ENCODE assay signal across 23 cellular contexts in genomic region chr18:47877892-47878291, GRCh38. TPM values are rescaled to one million over a fixed set of nuclear protein-coding genes. Genes with fewer than 3 reads are reported as not detected.
A peak's percentile ranks its signal among the peaks of the same experiment; 100 is the strongest.
DNase-seq lines count a peak whose midpoint lies in the region; ATAC-seq and TF ChIP-seq lines count a peak whose summit lies in the region.
"Had no signal": no experiment of that assay in that cellular context is flagged by ENCODE, and none has a peak within 500 bp of the region (broad histone marks: within the 10 kb centered on the region; RNA-seq: fewer than 3 reads in every experiment).

No MANE protein-coding gene starts in this region.

- TF ChIP-seq CTCF in breast epithelium (IDR thresholded peaks at IDR 0.05), result no peak

- H2BK5ac ChIP-seq in neuronal stem cell (ENCODE audit: low read length), result no peak overlapping the region

- H3K9ac ChIP-seq in neuronal stem cell (ENCODE audit: low read depth, low read length, poor library complexity), result no peak overlapping the region
- H3K9ac ChIP-seq: BLaER1 had no signal

- H2AFZ ChIP-seq in neuronal stem cell (ENCODE audit: low read length), result no peak overlapping the region

- H3K9me3 ChIP-seq in breast epithelium, result no peaks in the 10 kb centered on the region
- H3K9me3 ChIP-seq in right cardiac atrium (ENCODE audit: control insufficient read depth, low read length), result no peaks in the 10 kb centered on the region
- no peaks in the 10 kb centered on the region for H3K9me3 ChIP-seq in neuronal stem cell (replicated peaks in 1 of 2; ENCODE audit: control insufficient read depth in 2 of 2, insufficient read depth in 1 of 2, low read depth in 1 of 2, low read length in 2 of 2)
- H3K9me3 ChIP-seq: BLaER1, Caco-2, Peyer's patch had no signal

- ATAC-seq in right cardiac atrium, result no peak
- no peak for ATAC-seq in GM18520 (IDR thresholded peaks at IDR 0.05; ENCODE audit: unreplicated experiment)
- ATAC-seq in esophagus mucosa, result no peak
- ATAC-seq: HCT116 had no signal

- intact Hi-C loops in breast epithelium (cut with DNase I; ENCODE audit: low total_unique reads), result no loop called here
- intact Hi-C loops in right cardiac atrium (cut with DNase I), result loop anchor here in 1 of 4 donors (10.0 kb wide), 1 partner anchor 47 kb away; no protein-coding TSS in a partner anchor

- no peak overlapping the region for H2BK120ac ChIP-seq in neuronal stem cell (ENCODE audit: low read depth, low read length)

- no peak overlapping the region for H3K4me3 ChIP-seq in breast epithelium
- H3K4me3 ChIP-seq in right cardiac atrium (ENCODE audit: low read length), result no peak overlapping the region
- no peak overlapping the region for H3K4me3 ChIP-seq in neuronal stem cell (ENCODE audit: low read length in 2 of 2)
- H3K4me3 ChIP-seq: BLaER1, Peyer's patch had no signal

- TF ChIP-seq POLR2A in breast epithelium (IDR thresholded peaks at IDR 0.05), result no peak

- no peak overlapping the region for H4K8ac ChIP-seq in neuronal stem cell (ENCODE audit: low read depth, low read length)

- H3K27me3 ChIP-seq in breast epithelium (no peaks in the 10 kb centered on the region), right cardiac atrium (ENCODE audit: control insufficient read depth, insufficient read depth) (no peaks in the 10 kb centered on the region), neuronal stem cell (ENCODE audit: control insufficient read depth in 3 of 3, insufficient read depth in 3 of 3, low read depth in 1 of 3, low read length in 3 of 3) (no peaks in the 10 kb centered on the region)
- H3K27me3 ChIP-seq: BLaER1, Peyer's patch had no signal

- no peak overlapping the region for H2AK5ac ChIP-seq in neuronal stem cell (ENCODE audit: low read depth, low read length)

- in situ Hi-C loops in T47D (cut with HindIII; ENCODE audit: low pct_unique_long_range_greater_than_20kb, low sequenced_read_pairs), result no loop called here

- H3K14ac ChIP-seq in neuronal stem cell (ENCODE audit: low read length), result no peak overlapping the region

- H3K4me1 ChIP-seq in breast epithelium, result no peaks in the 10 kb centered on the region
- H3K4me1 ChIP-seq in right cardiac atrium (ENCODE audit: control insufficient read depth, insufficient read depth, low read length), result peaks cover 2% of the 10 kb centered on the region
- no peaks in the 10 kb centered on the region for H3K4me1 ChIP-seq in neuronal stem cell (ENCODE audit: control insufficient read depth in 2 of 2, insufficient read depth in 1 of 2, low read depth in 1 of 2, low read length in 2 of 2)
- H3K4me1 ChIP-seq: BLaER1, Caco-2, Peyer's patch had no signal

- H3K4me2 ChIP-seq in neuronal stem cell (ENCODE audit: insufficient read depth, low read length, poor library complexity, severe bottlenecking), result no peak overlapping the region
- H3K4me2 ChIP-seq: BLaER1 had no signal

- H2BK12ac ChIP-seq in neuronal stem cell (ENCODE audit: low read length), result no peak overlapping the region

- H3K18ac ChIP-seq in neuronal stem cell (ENCODE audit: low read length), result no peak overlapping the region

- DNase-seq in T47D (ENCODE audit: low read depth in 1 of 2, low spot score in 1 of 2), result peak; percentile 11 to 21
- DNase-seq in breast epithelium (ENCODE audit: low spot score in 2 of 2), result no peak
- DNase-seq in amniotic epithelial cell (ENCODE audit: low read depth), result peak; percentile 22
- peak; percentile 55 for DNase-seq in iris pigment epithelial cell (ENCODE audit: low read depth)
- no peak for DNase-seq in right cardiac atrium
- no peak for DNase-seq in neuronal stem cell (ENCODE audit: low spot score)
- DNase-seq: Caco-2; CD4-positive, alpha-beta memory T cell; DMS153; GDM1; MV-4-11; NCI-H1105 treated with DMSO at 0.1 percent for 48 hours; NCI-H1694; NCI-H2081; NCI-H2171; NCI-H345; NCI-H524; NCI-H774; Peyer's patch had no signal

- H3K27ac ChIP-seq in breast epithelium (no peak overlapping the region), right cardiac atrium (ENCODE audit: low read length) (no peak overlapping the region), neuronal stem cell (replicated peaks; ENCODE audit: low read length) (no peak overlapping the region)
- H3K27ac ChIP-seq: BLaER1, Peyer's patch had no signal

- H3K36me3 ChIP-seq in breast epithelium (no peaks in the 10 kb centered on the region), neuronal stem cell (replicated peaks in 1 of 2; ENCODE audit: control insufficient read depth in 2 of 2, insufficient read depth in 2 of 2, low read length in 2 of 2) (peaks cover 5 to 75% of the 10 kb centered on the region in 2 donors)

- 90% methylated on average over 3 of the region's 3 CpGs for WGBS in right cardiac atrium
- WGBS in neuronal stem cell (ENCODE audit: extremely low coverage in 2 of 2, insufficient read length in 2 of 2, insufficient replicate concordance in 1 of 2), 2 donors, result no CpG with 5 or more reads among the region's 3 CpGs

- no peak overlapping the region for H4K91ac ChIP-seq in neuronal stem cell (ENCODE audit: low read depth, low read length, poor library complexity)

- H3K4ac ChIP-seq in neuronal stem cell (ENCODE audit: low read length), result no peak overlapping the region

- H2BK15ac ChIP-seq in neuronal stem cell (ENCODE audit: low read length), result no peak overlapping the region

- no peak overlapping the region for H3K23ac ChIP-seq in neuronal stem cell (ENCODE audit: low read depth, low read length, poor library complexity)

- peaks cover 3% of the 10 kb centered on the region for H3K79me1 ChIP-seq in neuronal stem cell (ENCODE audit: low read depth, low read length)

RNA-seq across cellular contexts. Expression of gene SMAD2, which starts 52.6 kb away (rescaled TPM):
- total RNA-seq in breast epithelium, result 100 to 1,000 TPM in 1 of 3 donors, 10 to 100 TPM in 2; 35.1 to 101 (median 73.6) TPM
- total RNA-seq in right cardiac atrium, result 100 to 1,000 TPM in 1 of 4 donors, 10 to 100 TPM in 3; 94.1 to 114 (median 97.4) TPM
- polyA plus RNA-seq in right cardiac atrium, result 30.7 TPM
- 72.0 TPM for polyA plus RNA-seq in neuronal stem cell (2013, experiment 1 of 2)
- 69.8 TPM for polyA plus RNA-seq in neuronal stem cell (2013, experiment 2 of 2)
- 87.2 TPM for total RNA-seq in esophagus mucosa

Comparison
In these comparisons a context has a peak if more than half of its experiments do, and no peak if none do; other contexts are left out.
1. DNase-seq: peak in T47D (2 of 2), amniotic epithelial cell (single experiment) and iris pigment epithelial cell (single experiment); none in breast epithelium (0 of 2), right cardiac atrium (0 of 3) and neuronal stem cell (single experiment).